In genomic region chr4:79757580-79757979, GRCh38 we compare ENCODE assay signal across 18 cellular contexts.
"Had no signal": no experiment of that assay in that cellular context is flagged by ENCODE, and none has a peak within 500 bp of the region (broad histone marks: within the 10 kb centered on the region; RNA-seq: fewer than 3 reads in every experiment).

No MANE protein-coding gene starts in this region.

- H3K4me3 ChIP-seq: adrenal gland, body of pancreas, gastrocnemius medialis, mucosa of descending colon, sigmoid colon, thoracic aorta, upper lobe of left lung had no signal

- H3K4me1 Mint-ChIP-seq: activated CD4-positive, alpha-beta T cell treated with anti-CD3 and anti-CD28 coated beads for 36 hours; natural killer cell; stimulated activated naive B cell treated with anti-CD40 and anti-IgM and Interleukin-4, amounts not matched to agents 10 μg/mL and 1 μg/mL and 100 μg/mL, for 72 hours had no signal

- H3K4me3 Mint-ChIP-seq: activated CD4-positive, alpha-beta T cell treated with anti-CD3 and anti-CD28 coated beads for 36 hours; natural killer cell; stimulated activated naive B cell treated with anti-CD40 and anti-IgM and Interleukin-4, amounts not matched to agents 10 μg/mL and 1 μg/mL and 100 μg/mL, for 72 hours had no signal

- H3K36me3 Mint-ChIP-seq: activated naive CD4-positive, alpha-beta T cell treated with anti-CD3 and anti-CD28 coated beads, Interleukin-2, amount 50 U/mL, for 72 hours; natural killer cell; stimulated activated naive B cell treated with anti-CD40 and anti-IgM and Interleukin-4, amounts not matched to agents 10 μg/mL and 1 μg/mL and 100 μg/mL, for 72 hours had no signal

- H3K9ac ChIP-seq: parathyroid adenoma had no signal

- H3K27me3 Mint-ChIP-seq: activated CD4-positive, alpha-beta T cell treated with anti-CD3 and anti-CD28 coated beads for 36 hours; stimulated activated naive B cell treated with anti-CD40 and anti-IgM and Interleukin-4, amounts not matched to agents 10 μg/mL and 1 μg/mL and 100 μg/mL, for 72 hours had no signal

- H3K79me2 ChIP-seq: parathyroid adenoma had no signal

- DNase-seq: activated CD4-positive, alpha-beta T cell treated with anti-CD3 and anti-CD28 coated beads for 36 hours; activated CD4-positive, alpha-beta T cell treated with anti-CD3 and anti-CD28 coated beads, Interleukin-2, amount 50 U/mL, for 48 hours; activated gamma-delta T cell; adrenal gland; body of pancreas; gastrocnemius medialis; head of caudate nucleus; kidney; left ventricle myocardium superior; mucosa of descending colon; natural killer cell; sigmoid colon; stimulated activated naive B cell treated with anti-CD40 and anti-IgM and Interleukin-4, amounts not matched to agents 10 μg/mL and 1 μg/mL and 100 μg/mL, for 72 hours; upper lobe of left lung had no signal

- H3K9me3 Mint-ChIP-seq: activated naive CD4-positive, alpha-beta T cell treated with anti-CD3 and anti-CD28 coated beads, Interleukin-2, amount 50 U/mL, for 72 hours had no signal

- H2AFZ ChIP-seq: parathyroid adenoma had no signal

- H3K4me1 ChIP-seq: adrenal gland, body of pancreas, gastrocnemius medialis, parathyroid adenoma, upper lobe of left lung had no signal

- H3K27me3 ChIP-seq: adrenal gland, body of pancreas, gastrocnemius medialis, neutrophil, sigmoid colon, upper lobe of left lung had no signal

- H3K27ac ChIP-seq: adrenal gland, body of pancreas, gastrocnemius medialis, neutrophil, parathyroid adenoma, thoracic aorta, upper lobe of left lung had no signal

- H3K36me3 ChIP-seq: adrenal gland, gastrocnemius medialis, neutrophil, sigmoid colon, thoracic aorta, upper lobe of left lung had no signal

- H3K9me3 ChIP-seq: adrenal gland, body of pancreas, gastrocnemius medialis, mucosa of descending colon, neutrophil, sigmoid colon, thoracic aorta, upper lobe of left lung had no signal

- H3K27ac Mint-ChIP-seq: activated CD4-positive, alpha-beta T cell treated with anti-CD3 and anti-CD28 coated beads for 36 hours; activated naive CD4-positive, alpha-beta T cell treated with anti-CD3 and anti-CD28 coated beads, Interleukin-2, amount 50 U/mL, for 72 hours; natural killer cell; stimulated activated naive B cell treated with anti-CD40 and anti-IgM and Interleukin-4, amounts not matched to agents 10 μg/mL and 1 μg/mL and 100 μg/mL, for 72 hours had no signal
